Comparison of ENCODE assay signal across 8 cellular contexts in genomic region chr1:25031966-25032667, GRCh38.
DNase-seq lines count a peak whose midpoint lies in the region; ATAC-seq lines count a peak whose summit lies in the region.

No MANE protein-coding gene starts in this region.

- H3K36me3 Mint-ChIP-seq in immature natural killer cell = no peaks in the 10 kb centered on the region

- peak overlapping the region; percentile 60 to 89 (median 68) for H3K4me3 Mint-ChIP-seq in immature natural killer cell

- DNase-seq in ELR (ENCODE audit: low read depth) = peak; percentile 28
- peak; percentile 86 for DNase-seq in NCI-H1092 (lab: John Stamatoyannopoulos, UW)
- DNase-seq in activated CD8-positive, alpha-beta memory T cell treated with anti-CD3 and anti-CD28 coated beads for 24 hours = peak; percentile 82
- peak; percentile 80 to 85 (median 81) for DNase-seq in immature natural killer cell
- DNase-seq in HT-29 (ENCODE audit: low spot score) = no peak
- DNase-seq in NCI-H82 treated with DMSO at 0.1 percent for 48 hours (lab: John Stamatoyannopoulos, UW; ENCODE audit: unreplicated experiment) = no peak

- H3K27me3 Mint-ChIP-seq in immature natural killer cell (ENCODE audit: low read depth in 3 of 3) = peaks cover 18 to 19% (median 19%) of the 10 kb centered on the region in 3 donors

- peak overlapping the region in 1 of 6 donors; percentile 93 for H3K27ac Mint-ChIP-seq in immature natural killer cell

- peak; percentile 33 for ATAC-seq in GM21367 (IDR thresholded peaks at IDR 0.05; ENCODE audit: unreplicated experiment)
- ATAC-seq in HG03520 (IDR thresholded peaks at IDR 0.05; ENCODE audit: unreplicated experiment) = no peak

- no peaks in the 10 kb centered on the region for H3K9me3 Mint-ChIP-seq in immature natural killer cell

- peaks cover 0 to 35% of the 10 kb centered on the region in 2 donors for H3K4me1 Mint-ChIP-seq in immature natural killer cell

Comparison
In these comparisons a context has a peak if more than half of its experiments do, and no peak if none do; other contexts are left out.
1. DNase-seq: peak in ELR (single experiment), NCI-H1092 (single experiment), activated CD8-positive, alpha-beta memory T cell treated with anti-CD3 and anti-CD28 coated beads for 24 hours (single experiment) and immature natural killer cell (3 of 3); none in HT-29 (single experiment) and NCI-H82 treated with DMSO at 0.1 percent for 48 hours (single experiment).